ENCODE assay signal across 2 cellular contexts in the genomic region with DNA sequence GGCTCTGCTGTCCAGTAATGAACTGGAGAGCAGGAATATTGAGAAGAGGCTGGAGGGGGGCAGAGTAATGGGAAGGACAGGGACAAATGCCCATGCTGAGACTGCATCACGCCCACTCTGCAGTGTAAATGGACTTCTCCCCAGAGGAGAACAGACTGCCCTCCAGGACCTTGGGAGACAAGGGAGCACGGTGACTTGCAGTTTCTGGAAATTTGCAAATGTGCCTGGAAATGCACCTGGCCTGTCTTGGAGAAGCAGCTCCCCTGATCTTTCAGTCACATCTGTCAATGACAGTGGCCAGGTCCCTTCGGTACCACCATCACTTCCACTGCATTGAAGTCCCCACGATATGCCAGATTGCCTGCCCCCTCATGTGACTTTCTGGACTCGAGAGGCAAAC.
TF ChIP-seq lines count a peak whose summit lies in the region.

No MANE protein-coding gene starts in this region.

TF ChIP-seq in IMR-90, 13 proteins besides CTCF, POLR2A, EP300 and RAD21:
- TF ChIP-seq CEBPB (IDR thresholded peaks at IDR 0.05; ENCODE audit: low read depth, low read length) = no peak
- no peak for TF ChIP-seq CHD1 (IDR thresholded peaks at IDR 0.05; ENCODE audit: low read depth, low read length)
- TF ChIP-seq MXI1 (IDR thresholded peaks at IDR 0.05; ENCODE audit: borderline replicate concordance, low read depth, low read length) = no peak
- no peak for TF ChIP-seq MAZ (IDR thresholded peaks at IDR 0.05; ENCODE audit: borderline replicate concordance, low read depth, low read length)
- TF ChIP-seq NFE2L2 (IDR thresholded peaks at IDR 0.05; ENCODE audit: low read depth, low read length) = no peak
- TF ChIP-seq, protein P1, sequence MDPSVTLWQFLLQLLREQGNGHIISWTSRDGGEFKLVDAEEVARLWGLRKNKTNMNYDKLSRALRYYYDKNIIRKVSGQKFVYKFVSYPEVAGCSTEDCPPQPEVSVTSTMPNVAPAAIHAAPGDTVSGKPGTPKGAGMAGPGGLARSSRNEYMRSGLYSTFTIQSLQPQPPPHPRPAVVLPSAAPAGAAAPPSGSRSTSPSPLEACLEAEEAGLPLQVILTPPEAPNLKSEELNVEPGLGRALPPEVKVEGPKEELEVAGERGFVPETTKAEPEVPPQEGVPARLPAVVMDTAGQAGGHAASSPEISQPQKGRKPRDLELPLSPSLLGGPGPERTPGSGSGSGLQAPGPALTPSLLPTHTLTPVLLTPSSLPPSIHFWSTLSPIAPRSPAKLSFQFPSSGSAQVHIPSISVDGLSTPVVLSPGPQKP (IDR thresholded peaks at IDR 0.05; ENCODE audit: borderline replicate concordance, low read depth, low read length) = no peak
- TF ChIP-seq, protein P2, sequence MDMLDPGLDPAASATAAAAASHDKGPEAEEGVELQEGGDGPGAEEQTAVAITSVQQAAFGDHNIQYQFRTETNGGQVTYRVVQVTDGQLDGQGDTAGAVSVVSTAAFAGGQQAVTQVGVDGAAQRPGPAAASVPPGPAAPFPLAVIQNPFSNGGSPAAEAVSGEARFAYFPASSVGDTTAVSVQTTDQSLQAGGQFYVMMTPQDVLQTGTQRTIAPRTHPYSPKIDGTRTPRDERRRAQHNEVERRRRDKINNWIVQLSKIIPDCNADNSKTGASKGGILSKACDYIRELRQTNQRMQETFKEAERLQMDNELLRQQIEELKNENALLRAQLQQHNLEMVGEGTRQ (IDR thresholded peaks at IDR 0.05; ENCODE audit: low read depth, low read length) = no peak
- no peak for TF ChIP-seq RCOR1 (IDR thresholded peaks at IDR 0.05; ENCODE audit: insufficient replicate concordance, low read length)
- TF ChIP-seq FOS (IDR thresholded peaks at IDR 0.05; ENCODE audit: low read depth, low read length) = no peak
- TF ChIP-seq MAFK (IDR thresholded peaks at IDR 0.05; ENCODE audit: low read depth, low read length) = no peak
- TF ChIP-seq SMC3 (IDR thresholded peaks at IDR 0.05; ENCODE audit: low read depth, low read length) = no peak
- TF ChIP-seq BHLHE40 (IDR thresholded peaks at IDR 0.05; ENCODE audit: low read depth, low read length) = no peak
- no peak for TF ChIP-seq RFX5 (IDR thresholded peaks at IDR 0.05; ENCODE audit: low read depth, low read length)

TF ChIP-seq in H1, 55 proteins besides CTCF, POLR2A, EP300 and RAD21:
- TF ChIP-seq CEBPB (IDR thresholded peaks at IDR 0.05; ENCODE audit: low read depth, low read length) = no peak
- TF ChIP-seq CBX8 (IDR thresholded peaks at IDR 0.05; ENCODE audit: borderline replicate concordance, low read depth, low read length) = no peak
- TF ChIP-seq BACH1 (IDR thresholded peaks at IDR 0.05; ENCODE audit: low read length) = no peak
- no peak for TF ChIP-seq RNF2 (IDR thresholded peaks at IDR 0.05; ENCODE audit: borderline replicate concordance, low read depth, low read length, missing control alignments, poor library complexity, severe bottlenecking)
- TF ChIP-seq NANOG (IDR thresholded peaks at IDR 0.05; ENCODE audit: insufficient read depth, low read depth, low read length, poor library complexity, severe bottlenecking) = no peak
- no peak for TF ChIP-seq JUND (IDR thresholded peaks at IDR 0.05; ENCODE audit: low read length)
- TF ChIP-seq YY1 (IDR thresholded peaks at IDR 0.05; ENCODE audit: low read depth, low read length) = no peak
- TF ChIP-seq SP4 (IDR thresholded peaks at IDR 0.05; ENCODE audit: low read length) = no peak
- TF ChIP-seq FOSL1 (IDR thresholded peaks at IDR 0.05; ENCODE audit: insufficient read depth, low read depth, low read length) = no peak
- TF ChIP-seq TCF12 (IDR thresholded peaks at IDR 0.05; ENCODE audit: low read depth, low read length) = no peak
- TF ChIP-seq, protein P3, sequence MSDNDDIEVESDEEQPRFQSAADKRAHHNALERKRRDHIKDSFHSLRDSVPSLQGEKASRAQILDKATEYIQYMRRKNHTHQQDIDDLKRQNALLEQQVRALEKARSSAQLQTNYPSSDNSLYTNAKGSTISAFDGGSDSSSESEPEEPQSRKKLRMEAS (IDR thresholded peaks at IDR 0.05) = no peak
- no peak for TF ChIP-seq POU5F1 (IDR thresholded peaks at IDR 0.05; ENCODE audit: low read depth, low read length)
- TF ChIP-seq JUN (IDR thresholded peaks at IDR 0.05; ENCODE audit: low read depth, low read length) = no peak
- TF ChIP-seq TBP (IDR thresholded peaks at IDR 0.05; ENCODE audit: low read depth, low read length) = no peak
- no peak for TF ChIP-seq SRF (IDR thresholded peaks at IDR 0.05; ENCODE audit: low read depth, low read length)
